Comparison of ENCODE assay signal across 8 cellular contexts in the genomic region with DNA sequence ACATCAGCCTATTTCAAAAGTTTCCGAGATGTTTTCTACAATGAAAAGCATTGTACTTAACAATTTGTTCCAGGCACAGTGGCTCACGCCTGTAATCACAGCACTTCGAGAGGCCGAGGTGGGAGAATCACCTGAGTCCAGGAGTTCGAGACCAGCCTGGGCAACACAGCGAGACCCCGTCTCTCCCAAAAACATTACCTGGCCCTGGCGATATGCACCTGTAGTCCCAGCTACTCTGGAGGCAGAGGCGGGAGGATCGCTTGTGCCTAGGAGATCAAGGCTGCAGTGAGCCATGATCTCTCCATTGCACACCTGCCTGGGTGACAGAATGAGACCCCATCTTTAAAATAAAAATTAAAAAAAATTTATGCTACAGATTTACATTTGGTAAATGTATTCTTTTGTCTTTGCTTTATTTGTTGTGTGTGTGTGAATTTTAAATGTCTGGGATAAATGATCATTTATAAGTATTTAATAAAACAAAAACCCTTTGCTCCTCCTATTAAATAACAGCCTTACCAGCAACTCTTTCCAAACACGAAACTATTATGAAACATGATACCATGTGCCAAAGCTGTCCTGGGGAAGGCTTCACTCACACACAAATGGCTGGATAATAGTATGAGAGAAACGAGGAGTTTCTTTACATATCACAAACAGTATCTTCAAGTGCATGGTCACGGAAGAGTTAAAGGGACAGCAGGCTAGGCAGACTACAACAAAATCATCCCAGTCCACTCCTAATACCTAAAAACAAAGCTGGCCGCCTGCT. TPM values are rescaled to one million over a fixed set of nuclear protein-coding genes. Genes with fewer than 3 reads are reported as not detected.
DNase-seq lines count a peak whose midpoint lies in the region; ATAC-seq, FAIRE-seq and TF ChIP-seq lines count a peak whose summit lies in the region.

No MANE protein-coding gene starts in this region.

- peaks cover 37% of the 10 kb centered on the region for H3K4me1 Mint-ChIP-seq in activated T-cell treated with anti-CD3 and anti-CD28 coated beads, Interleukin-2, amount 50 U/mL, for 72 hours (ENCODE audit: low read depth)
- peaks cover 3% of the 10 kb centered on the region for H3K4me1 Mint-ChIP-seq in astrocyte (ENCODE audit: low read depth, unreplicated experiment)

- H3K36me3 ChIP-seq in astrocyte (ENCODE audit: insufficient read depth, low read length), result no peaks in the 10 kb centered on the region
- no peaks in the 10 kb centered on the region for H3K36me3 ChIP-seq in thoracic aorta

- no peaks in the 10 kb centered on the region for H3K9me3 ChIP-seq in astrocyte (ENCODE audit: insufficient read depth, low read depth, low read length)
- no peaks in the 10 kb centered on the region for H3K9me3 ChIP-seq in thoracic aorta

- FAIRE-seq in astrocyte (lab: Jason Lieb, UNC), result no peak

- no peak for ATAC-seq in activated T-cell treated with anti-CD3 and anti-CD28 coated beads, Interleukin-2, amount 50 U/mL, for 72 hours (replicated peaks in 1 of 2)
- peak; percentile 4 for ATAC-seq in thoracic aorta (ENCODE audit: insufficient number of reproducible peaks, low FRiP score, low read depth)
- no peak for ATAC-seq in HG03159 (IDR thresholded peaks at IDR 0.05; ENCODE audit: unreplicated experiment)
- ATAC-seq in GM19328 (IDR thresholded peaks at IDR 0.05; ENCODE audit: unreplicated experiment), result no peak
- ATAC-seq in HG03139 (IDR thresholded peaks at IDR 0.05; ENCODE audit: unreplicated experiment), result no peak

- DNase-seq in activated T-cell treated with anti-CD3 and anti-CD28 coated beads, Interleukin-2, amount 50 U/mL, for 72 hours, result no peak
- no peak for DNase-seq in activated T-cell treated with anti-CD3 and anti-CD28 coated beads, Interleukin-2, amount 50 U/mL, for 48 hours
- DNase-seq in astrocyte (ENCODE audit: low read depth) (peak; percentile 20), thoracic aorta (ENCODE audit: low spot score) (no peak)

- H3K4me2 ChIP-seq in astrocyte (ENCODE audit: low read length), result peak overlapping the region; percentile 98

- H2AFZ ChIP-seq in astrocyte (ENCODE audit: low read depth, low read length), result peak overlapping the region; percentile 87

- peak overlapping the region; percentile 77 for H3K27ac Mint-ChIP-seq in activated T-cell treated with anti-CD3 and anti-CD28 coated beads, Interleukin-2, amount 50 U/mL, for 72 hours
- peak overlapping the region; percentile 70 for H3K27ac Mint-ChIP-seq in astrocyte (ENCODE audit: unreplicated experiment)

- H3K9ac ChIP-seq in astrocyte (ENCODE audit: low read length), result peak overlapping the region; percentile 95

- H3K36me3 Mint-ChIP-seq in activated T-cell treated with anti-CD3 and anti-CD28 coated beads, Interleukin-2, amount 50 U/mL, for 72 hours (ENCODE audit: insufficient read depth in 2 of 2), result peaks cover 0 to 5% of the 10 kb centered on the region in 2 donors
- H3K36me3 Mint-ChIP-seq in astrocyte (ENCODE audit: low read depth, unreplicated experiment), result peaks cover 3% of the 10 kb centered on the region

- H3K27me3 ChIP-seq in astrocyte (ENCODE audit: insufficient read depth, low read length) (no peaks in the 10 kb centered on the region), layer of hippocampus (ENCODE audit: control insufficient read depth, insufficient read depth, low read length) (no peaks in the 10 kb centered on the region), thoracic aorta (replicated peaks; ENCODE audit: insufficient read depth) (no peaks in the 10 kb centered on the region)

- no peaks in the 10 kb centered on the region for H3K27me3 Mint-ChIP-seq in activated T-cell treated with anti-CD3 and anti-CD28 coated beads, Interleukin-2, amount 50 U/mL, for 72 hours (ENCODE audit: low read depth)
- no peaks in the 10 kb centered on the region for H3K27me3 Mint-ChIP-seq in astrocyte (ENCODE audit: low read depth, unreplicated experiment)

- H3K9me3 Mint-ChIP-seq in activated T-cell treated with anti-CD3 and anti-CD28 coated beads, Interleukin-2, amount 50 U/mL, for 72 hours, result peaks cover 0 to 2% of the 10 kb centered on the region in 2 donors
- H3K9me3 Mint-ChIP-seq in astrocyte (ENCODE audit: unreplicated experiment), result peaks cover 2% of the 10 kb centered on the region

- H3K27ac ChIP-seq in astrocyte (ENCODE audit: low read depth, low read length) (peak overlapping the region; percentile 89), layer of hippocampus (ENCODE audit: low read depth, low read length) (peak overlapping the region; percentile 96), thoracic aorta (peak overlapping the region; percentile 94 to 97)

- TF ChIP-seq CTCF in astrocyte (IDR thresholded peaks at IDR 0.05; ENCODE audit: insufficient read depth, low read depth, low read length) (no peak), thoracic aorta (IDR thresholded peaks at IDR 0.05) (no peak)

- peaks cover 22% of the 10 kb centered on the region for H4K20me1 ChIP-seq in astrocyte (ENCODE audit: insufficient read depth, low read length)

- H3K79me2 ChIP-seq in astrocyte (ENCODE audit: insufficient read depth, low read length), result peaks cover 50% of the 10 kb centered on the region

- peaks cover 4% of the 10 kb centered on the region for H3K4me1 ChIP-seq in astrocyte (ENCODE audit: insufficient read depth, low read length)
- peaks cover 18 to 33% of the 10 kb centered on the region in 2 donors for H3K4me1 ChIP-seq in thoracic aorta (ENCODE audit: control insufficient read depth in 1 of 2, low read depth in 2 of 2)

- peak overlapping the region; percentile 93 for H3K4me3 ChIP-seq in astrocyte (ENCODE audit: insufficient read depth, low read depth, low read length)
- H3K4me3 ChIP-seq in thoracic aorta, result peak overlapping the region; percentile 99

- peak overlapping the region; percentile 92 to 95 for H3K4me3 Mint-ChIP-seq in activated T-cell treated with anti-CD3 and anti-CD28 coated beads, Interleukin-2, amount 50 U/mL, for 72 hours
- H3K4me3 Mint-ChIP-seq in astrocyte (ENCODE audit: unreplicated experiment), result peak overlapping the region; percentile 95

RNA-seq across cellular contexts. Expression of a gene that starts 1.1 kb away (rescaled TPM):
- 10 to 100 TPM; 29.7 to 35.2 TPM for total RNA-seq in activated T-cell treated with anti-CD3 and anti-CD28 coated beads, Interleukin-2, amount 50 U/mL, for 72 hours
- total RNA-seq in astrocyte, result 19.9 and 24.2 TPM in 2 replicates
- total RNA-seq in thoracic aorta, result 10 to 100 TPM; 76.9 to 95.9 TPM

RNA-seq across cellular contexts. Expression of a gene that starts 16.2 kb away (rescaled TPM):
- total RNA-seq in activated T-cell treated with anti-CD3 and anti-CD28 coated beads, Interleukin-2, amount 50 U/mL, for 72 hours, result 10 to 100 TPM; 73.7 to 76.1 TPM
- 105 and 108 TPM in 2 replicates for total RNA-seq in astrocyte
- total RNA-seq in thoracic aorta, result 100 to 1,000 TPM; 199 to 491 TPM

RNA-seq across cellular contexts. Expression of a gene that starts 16.5 kb away (rescaled TPM):
- 10 to 100 TPM; 72.1 to 81.7 TPM for total RNA-seq in activated T-cell treated with anti-CD3 and anti-CD28 coated beads, Interleukin-2, amount 50 U/mL, for 72 hours
- total RNA-seq in astrocyte (58.6 and 60.9 TPM in 2 replicates), thoracic aorta (10 to 100 TPM; 19.5 to 44.7 TPM)
